In the genomic region with DNA sequence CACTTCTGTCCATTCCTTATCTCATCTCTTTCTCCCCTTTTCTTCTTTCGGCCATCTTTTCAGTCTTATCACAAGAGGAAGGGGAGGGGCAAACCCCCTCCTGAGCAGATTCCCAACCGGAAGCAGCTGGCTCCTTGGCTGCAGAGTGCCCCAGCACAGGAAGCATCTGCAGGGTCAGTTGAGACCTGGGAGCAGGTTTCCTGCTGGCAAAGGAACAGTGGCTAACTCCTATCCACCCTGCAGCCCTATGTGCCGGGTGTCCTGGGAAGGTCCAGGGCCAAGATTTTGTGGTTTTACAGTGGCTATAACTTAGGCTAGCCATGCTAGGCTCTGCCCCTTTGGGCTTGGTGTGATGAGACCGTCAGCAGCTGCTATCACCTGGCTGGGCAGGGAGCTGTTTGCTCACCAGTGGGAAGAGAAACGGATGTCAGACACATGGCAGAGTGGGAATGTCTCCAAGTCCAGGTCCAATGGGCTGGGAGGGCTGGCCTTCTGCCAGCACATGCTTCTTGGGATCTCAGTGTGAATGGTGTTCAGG, we compare ENCODE assay signal across 8 cellular contexts. TPM values are rescaled to one million over a fixed set of nuclear protein-coding genes. Genes with fewer than 3 reads are reported as not detected.
DNase-seq lines count a peak whose midpoint lies in the region; ATAC-seq and TF ChIP-seq lines count a peak whose summit lies in the region.

No MANE protein-coding gene starts in this region.

- intact Hi-C loops in left ventricle myocardium superior (cut with micrococcal nuclease) = no loop called here

- H3K4me1 Mint-ChIP-seq in stimulated activated naive CD8-positive, alpha-beta T cell treated with anti-CD3 and anti-CD28 coated beads, Interleukin-15, Interleukin-2, amounts not matched to agents 100 ng/mL and 50 ng/mL, for 24 hours (ENCODE audit: low read depth) = peaks cover 87% of the 10 kb centered on the region
- H3K4me1 Mint-ChIP-seq in WTC11 = peaks cover 19% of the 10 kb centered on the region

- H3K4me3 Mint-ChIP-seq in stimulated activated naive CD8-positive, alpha-beta T cell treated with anti-CD3 and anti-CD28 coated beads, Interleukin-15, Interleukin-2, amounts not matched to agents 100 ng/mL and 50 ng/mL, for 24 hours = peak overlapping the region; percentile 13
- H3K4me3 Mint-ChIP-seq in WTC11 = no peak overlapping the region

- peaks cover 46% of the 10 kb centered on the region for H3K36me3 Mint-ChIP-seq in stimulated activated naive CD8-positive, alpha-beta T cell treated with anti-CD3 and anti-CD28 coated beads, Interleukin-15, Interleukin-2, amounts not matched to agents 100 ng/mL and 50 ng/mL, for 24 hours (ENCODE audit: low read depth)
- peaks cover 42% of the 10 kb centered on the region for H3K36me3 Mint-ChIP-seq in WTC11

- TF ChIP-seq CTCF in WTC11 (IDR thresholded peaks at IDR 0.05) = no peak

- CTCF ChIA-PET in WTC11 (lab: Charles Lee) = interaction anchor here (0.6 to 3.8 kb wide), 6 partner anchors 11 to 225 kb away, joined by 3 to 38 read pairs (median 12); no protein-coding TSS in a partner anchor

- POLR2A ChIA-PET in WTC11 (lab: Charles Lee) = interaction anchor here (0.6 to 1.6 kb wide), 8 partner anchors 10 to 1158 kb away, joined by 3 to 5 read pairs (median 3); no protein-coding TSS in a partner anchor

- no peak for DNase-seq in stimulated activated naive CD8-positive, alpha-beta T cell treated with anti-CD3 and anti-CD28 coated beads, Interleukin-15, Interleukin-2, amounts not matched to agents 100 U/mL and 50 U/mL, for 24 hours
- DNase-seq in WTC11 (ENCODE audit: low spot score) = peak; percentile 64
- DNase-seq in left ventricle myocardium superior = peak; percentile 69
- peak; percentile 23 for DNase-seq in stimulated activated CD8-positive, alpha-beta memory T cell treated with anti-CD3 and anti-CD28 coated beads, Interleukin-4, amount 100 ng/mL, for 48 hours
- no peak for DNase-seq in stimulated activated CD4-positive, alpha-beta T cell treated with anti-CD3 and anti-CD28 coated beads, Interleukin-4, amount 100 ng/mL, for 4 hours
- no peak for DNase-seq in DMS114 treated with DMSO at 0.1 percent for 48 hours (lab: John Stamatoyannopoulos, UW; ENCODE audit: unreplicated experiment)

- no peaks in the 10 kb centered on the region for H3K9me3 Mint-ChIP-seq in stimulated activated naive CD8-positive, alpha-beta T cell treated with anti-CD3 and anti-CD28 coated beads, Interleukin-15, Interleukin-2, amounts not matched to agents 100 ng/mL and 50 ng/mL, for 24 hours
- H3K9me3 Mint-ChIP-seq in WTC11 = no peaks in the 10 kb centered on the region

- H3K27me3 Mint-ChIP-seq in stimulated activated naive CD8-positive, alpha-beta T cell treated with anti-CD3 and anti-CD28 coated beads, Interleukin-15, Interleukin-2, amounts not matched to agents 100 ng/mL and 50 ng/mL, for 24 hours = no peaks in the 10 kb centered on the region
- H3K27me3 Mint-ChIP-seq in WTC11 (ENCODE audit: low read depth) = no peaks in the 10 kb centered on the region

- H3K27ac Mint-ChIP-seq in stimulated activated naive CD8-positive, alpha-beta T cell treated with anti-CD3 and anti-CD28 coated beads, Interleukin-15, Interleukin-2, amounts not matched to agents 100 ng/mL and 50 ng/mL, for 24 hours = peak overlapping the region; percentile 70
- H3K27ac Mint-ChIP-seq in WTC11 = peak overlapping the region; percentile 94

- ATAC-seq in stimulated activated naive CD8-positive, alpha-beta T cell treated with anti-CD3 and anti-CD28 coated beads, Interleukin-15, Interleukin-2, amounts not matched to agents 100 U/mL and 50 U/mL, for 24 hours = no peak
- ATAC-seq in WTC11 (peak; percentile 32), left ventricle myocardium superior (peak; percentile 6), HG02759 (IDR thresholded peaks at IDR 0.05; ENCODE audit: unreplicated experiment) (no peak)

TF ChIP-seq in WTC11, 78 proteins besides CTCF, POLR2A, EP300 and RAD21 (continues in another document):
- TF ChIP-seq TCF7 (CRISPR knock-in tag; IDR thresholded peaks at IDR 0.05; ENCODE audit: low read depth) = no peak
- TF ChIP-seq MXD4 (CRISPR knock-in tag; IDR thresholded peaks at IDR 0.05; ENCODE audit: borderline replicate concordance) = no peak
- no peak for TF ChIP-seq USF1 (CRISPR knock-in tag; IDR thresholded peaks at IDR 0.05)
- TF ChIP-seq ERG (CRISPR knock-in tag; IDR thresholded peaks at IDR 0.05) = no peak
- TF ChIP-seq FOXP1 (CRISPR knock-in tag; IDR thresholded peaks at IDR 0.05; ENCODE audit: borderline replicate concordance) = no peak
- TF ChIP-seq, protein P1, sequence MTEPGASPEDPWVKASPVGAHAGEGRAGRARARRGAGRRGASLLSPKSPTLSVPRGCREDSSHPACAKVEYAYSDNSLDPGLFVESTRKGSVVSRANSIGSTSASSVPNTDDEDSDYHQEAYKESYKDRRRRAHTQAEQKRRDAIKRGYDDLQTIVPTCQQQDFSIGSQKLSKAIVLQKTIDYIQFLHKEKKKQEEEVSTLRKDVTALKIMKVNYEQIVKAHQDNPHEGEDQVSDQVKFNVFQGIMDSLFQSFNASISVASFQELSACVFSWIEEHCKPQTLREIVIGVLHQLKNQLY (CRISPR knock-in tag; IDR thresholded peaks at IDR 0.05) = no peak
- TF ChIP-seq ZNF232 (CRISPR knock-in tag; IDR thresholded peaks at IDR 0.05) = no peak
- TF ChIP-seq, protein P2, sequence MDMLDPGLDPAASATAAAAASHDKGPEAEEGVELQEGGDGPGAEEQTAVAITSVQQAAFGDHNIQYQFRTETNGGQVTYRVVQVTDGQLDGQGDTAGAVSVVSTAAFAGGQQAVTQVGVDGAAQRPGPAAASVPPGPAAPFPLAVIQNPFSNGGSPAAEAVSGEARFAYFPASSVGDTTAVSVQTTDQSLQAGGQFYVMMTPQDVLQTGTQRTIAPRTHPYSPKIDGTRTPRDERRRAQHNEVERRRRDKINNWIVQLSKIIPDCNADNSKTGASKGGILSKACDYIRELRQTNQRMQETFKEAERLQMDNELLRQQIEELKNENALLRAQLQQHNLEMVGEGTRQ (CRISPR knock-in tag; IDR thresholded peaks at IDR 0.05) = no peak
- no peak for TF ChIP-seq EMX1 (CRISPR knock-in tag; IDR thresholded peaks at IDR 0.05)
- TF ChIP-seq, protein P3, sequence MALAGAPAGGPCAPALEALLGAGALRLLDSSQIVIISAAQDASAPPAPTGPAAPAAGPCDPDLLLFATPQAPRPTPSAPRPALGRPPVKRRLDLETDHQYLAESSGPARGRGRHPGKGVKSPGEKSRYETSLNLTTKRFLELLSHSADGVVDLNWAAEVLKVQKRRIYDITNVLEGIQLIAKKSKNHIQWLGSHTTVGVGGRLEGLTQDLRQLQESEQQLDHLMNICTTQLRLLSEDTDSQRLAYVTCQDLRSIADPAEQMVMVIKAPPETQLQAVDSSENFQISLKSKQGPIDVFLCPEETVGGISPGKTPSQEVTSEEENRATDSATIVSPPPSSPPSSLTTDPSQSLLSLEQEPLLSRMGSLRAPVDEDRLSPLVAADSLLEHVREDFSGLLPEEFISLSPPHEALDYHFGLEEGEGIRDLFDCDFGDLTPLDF (CRISPR knock-in tag; IDR thresholded peaks at IDR 0.05) = no peak
- no peak for TF ChIP-seq ZNF281 (CRISPR knock-in tag; IDR thresholded peaks at IDR 0.05)
- no peak for TF ChIP-seq KAT7 (CRISPR knock-in tag; IDR thresholded peaks at IDR 0.05; ENCODE audit: borderline replicate concordance)

RNA-seq across cellular contexts. Expression of gene SH2B3, which starts 40.4 kb away (rescaled TPM):
- total RNA-seq in WTC11 (2021) (20.5 to 31.8 TPM (median 20.7 TPM) in 3 replicates), left ventricle myocardium superior (45.1 TPM)

Comparison
In these comparisons a context has a peak if more than half of its experiments do, and no peak if none do; other contexts are left out.
1. ATAC-seq: peak in WTC11 (single experiment) and left ventricle myocardium superior (single experiment); none in stimulated activated naive CD8-positive, alpha-beta T cell treated with anti-CD3 and anti-CD28 coated beads, Interleukin-15, Interleukin-2, amounts not matched to agents 100 U/mL and 50 U/mL, for 24 hours (single experiment) and HG02759 (single experiment).
2. DNase-seq: peak in WTC11 (single experiment), left ventricle myocardium superior (single experiment) and stimulated activated CD8-positive, alpha-beta memory T cell treated with anti-CD3 and anti-CD28 coated beads, Interleukin-4, amount 100 ng/mL, for 48 hours (single experiment); none in stimulated activated naive CD8-positive, alpha-beta T cell treated with anti-CD3 and anti-CD28 coated beads, Interleukin-15, Interleukin-2, amounts not matched to agents 100 U/mL and 50 U/mL, for 24 hours (single experiment), stimulated activated CD4-positive, alpha-beta T cell treated with anti-CD3 and anti-CD28 coated beads, Interleukin-4, amount 100 ng/mL, for 4 hours (0 of 2) and DMS114 treated with DMSO at 0.1 percent for 48 hours (single experiment).